In the genomic region with DNA sequence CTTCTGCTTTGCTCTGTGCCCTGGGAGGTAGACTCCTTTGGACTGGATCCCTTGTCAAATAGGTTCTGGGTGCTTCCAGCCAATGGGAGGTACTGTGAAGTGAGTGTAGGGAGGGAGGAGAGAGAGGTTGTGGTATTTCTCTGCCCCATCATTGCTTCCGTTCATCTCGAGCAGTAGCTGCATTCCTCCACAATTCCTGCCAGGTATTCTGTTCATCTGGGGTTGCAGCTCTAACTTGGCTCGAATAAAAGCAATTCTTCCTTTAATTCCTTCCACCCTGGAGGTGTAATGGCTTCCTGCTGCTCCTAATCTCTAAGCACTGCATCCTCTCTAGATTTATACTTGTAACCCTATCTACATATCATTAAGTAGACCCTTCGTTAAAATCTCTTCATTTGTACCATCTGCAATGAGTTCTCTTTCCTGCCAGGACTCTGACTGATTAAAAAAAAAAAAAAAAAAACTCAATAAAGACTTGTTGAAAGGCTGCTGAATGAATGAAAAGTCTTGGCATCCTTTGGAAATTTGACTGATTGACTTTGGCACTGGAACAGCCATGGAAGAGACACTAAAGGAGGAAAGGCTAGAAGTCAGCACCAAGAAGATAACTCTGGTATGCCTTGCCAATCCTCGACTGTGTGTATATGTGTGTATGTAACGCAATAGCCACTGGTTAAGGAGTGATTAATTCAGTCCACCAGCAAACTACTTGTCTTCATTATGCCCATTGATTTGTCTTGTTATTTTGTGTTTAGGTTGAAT, we compare ENCODE assay signal across 25 cellular contexts.
"Had no signal": no experiment of that assay in that cellular context is flagged by ENCODE, and none has a peak within 500 bp of the region (broad histone marks: within the 10 kb centered on the region; RNA-seq: fewer than 3 reads in every experiment).

No MANE protein-coding gene starts in this region.

- H3K4me3 ChIP-seq: adrenal gland, left ventricle myocardium inferior, mucosa of descending colon, psoas muscle, skin epidermis, tibial nerve, vagina had no signal

- H3K4me1 ChIP-seq: adrenal gland, left ventricle myocardium inferior, psoas muscle, tibial nerve, vagina had no signal

- H3K27ac ChIP-seq: adrenal gland, epithelial cell of prostate, foreskin keratinocyte, left ventricle myocardium inferior, psoas muscle, skin epidermis, tibial nerve, vagina had no signal

- H3K9me3 ChIP-seq: adrenal gland, left ventricle myocardium inferior, mucosa of descending colon, psoas muscle, tibial nerve, vagina had no signal

- H3K9me3 Mint-ChIP-seq: activated B cell treated with CpG ODN at 0.5 μM for 24 hours; stimulated activated naive CD8-positive, alpha-beta T cell treated with anti-CD3 and anti-CD28 coated beads, Interleukin-15, Interleukin-2, amounts not matched to agents 100 ng/mL and 50 ng/mL, for 24 hours had no signal

- H3K4me3 Mint-ChIP-seq: activated B cell treated with CpG ODN at 0.5 μM for 24 hours; activated CD4-positive, alpha-beta memory T cell treated with anti-CD3 and anti-CD28 coated beads for 36 hours; activated T-helper 1 cell treated with anti-CD3 and anti-CD28 coated beads, Interleukin-12 subunit alpha, Interleukin-12 subunit beta, Interleukin-2, Interleukin-4 antibody, amounts not matched to agents 30 ng/mL and 10 ng/mL and 1 ng/mL, durations not matched to agents 14 hours and 24 hours and 36 hours; effector memory CD8-positive, alpha-beta T cell; naive B cell; neural crest cell; stimulated activated naive CD8-positive, alpha-beta T cell treated with anti-CD3 and anti-CD28 coated beads, Interleukin-15, Interleukin-2, amounts not matched to agents 100 ng/mL and 50 ng/mL, for 24 hours had no signal

- H3K36me3 ChIP-seq: adrenal gland, left ventricle myocardium inferior, tibial nerve, vagina had no signal

- H3K4me1 Mint-ChIP-seq: activated B cell treated with CpG ODN at 0.5 μM for 24 hours, naive B cell had no signal

- DNase-seq: activated B cell treated with CpG ODN at 0.5 μM for 24 hours; activated CD4-positive, alpha-beta memory T cell treated with anti-CD3 and anti-CD28 coated beads for 36 hours; activated CD4-positive, alpha-beta T cell treated with anti-CD3 and anti-CD28 coated beads for 4 hours; activated gamma-delta T cell treated with Interleukin-2 at 50 U/mL for 16 hours; activated T-cell treated with anti-CD3 and anti-CD28 coated beads for 4 hours; adrenal gland; effector memory CD8-positive, alpha-beta T cell; foreskin keratinocyte; hippocampal formation; kidney; left ventricle myocardium inferior; mucosa of descending colon; naive B cell; psoas muscle; right cardiac atrium; stimulated activated CD4-positive, alpha-beta T cell treated with anti-CD3 and anti-CD28 coated beads, Interleukin-2, amount 100 ng/mL, for 48 hours; T-helper 9 cell had no signal

- H3K27ac Mint-ChIP-seq: activated B cell treated with CpG ODN at 0.5 μM for 24 hours; activated CD4-positive, alpha-beta memory T cell treated with anti-CD3 and anti-CD28 coated beads for 36 hours; activated naive CD4-positive, alpha-beta T cell treated with anti-CD3 and anti-CD28 coated beads, Interleukin-2, amount 50 U/mL, for 72 hours; activated T-helper 1 cell treated with anti-CD3 and anti-CD28 coated beads, Interleukin-12 subunit alpha, Interleukin-12 subunit beta, Interleukin-2, Interleukin-4 antibody, amounts not matched to agents 30 ng/mL and 10 ng/mL and 1 ng/mL, durations not matched to agents 14 hours and 24 hours and 36 hours; effector memory CD8-positive, alpha-beta T cell; naive B cell; stimulated activated naive CD8-positive, alpha-beta T cell treated with anti-CD3 and anti-CD28 coated beads, Interleukin-15, Interleukin-2, amounts not matched to agents 100 ng/mL and 50 ng/mL, for 24 hours had no signal

- H3K27me3 ChIP-seq: adrenal gland, foreskin keratinocyte, vagina had no signal

- H3K36me3 Mint-ChIP-seq: activated CD4-positive, alpha-beta memory T cell treated with anti-CD3 and anti-CD28 coated beads for 36 hours; activated naive CD4-positive, alpha-beta T cell treated with anti-CD3 and anti-CD28 coated beads, Interleukin-2, amount 50 U/mL, for 72 hours; naive B cell had no signal

- H3K27me3 Mint-ChIP-seq: activated B cell treated with CpG ODN at 0.5 μM for 24 hours; activated CD4-positive, alpha-beta memory T cell treated with anti-CD3 and anti-CD28 coated beads for 36 hours; effector memory CD8-positive, alpha-beta T cell; naive B cell; stimulated activated naive CD8-positive, alpha-beta T cell treated with anti-CD3 and anti-CD28 coated beads, Interleukin-15, Interleukin-2, amounts not matched to agents 100 ng/mL and 50 ng/mL, for 24 hours had no signal

- FAIRE-seq: kidney had no signal

- ATAC-seq: activated naive CD4-positive, alpha-beta T cell treated with anti-CD3 and anti-CD28 coated beads, Interleukin-2, amount 50 U/mL, for 72 hours; effector memory CD8-positive, alpha-beta T cell; foreskin keratinocyte; mucosa of descending colon; psoas muscle; right cardiac atrium had no signal
